In the genomic region with DNA sequence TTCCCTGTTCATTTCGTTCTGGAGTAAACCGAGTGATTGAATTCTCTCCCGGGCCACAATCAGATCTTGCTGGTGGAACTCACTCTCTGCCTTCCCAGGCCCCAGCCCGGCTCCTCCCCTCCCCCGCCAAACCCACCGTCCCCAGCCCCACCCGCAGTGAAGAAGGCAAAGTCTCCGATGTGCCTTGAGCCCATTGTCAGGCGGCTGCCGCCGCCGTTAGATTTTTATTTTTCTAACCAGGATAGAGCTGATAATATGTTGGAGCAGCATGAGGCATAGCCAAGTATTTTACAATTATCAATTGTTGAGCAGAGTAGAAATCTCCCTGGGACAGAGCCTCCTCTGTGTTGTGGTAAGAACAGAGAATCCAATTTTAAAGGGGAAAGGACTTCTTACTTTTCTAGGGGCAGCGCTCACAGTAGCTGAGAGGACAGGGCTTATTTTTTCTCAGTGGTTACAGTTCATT, we compare ENCODE assay signal across 8 cellular contexts. TPM values are rescaled to one million over a fixed set of nuclear protein-coding genes. Genes with fewer than 3 reads are reported as not detected.
DNase-seq lines count a peak whose midpoint lies in the region; ATAC-seq, FAIRE-seq and TF ChIP-seq lines count a peak whose summit lies in the region.

No MANE protein-coding gene starts in this region.

- no peaks in the 10 kb centered on the region for H3K27me3 Mint-ChIP-seq in activated T-cell treated with anti-CD3 and anti-CD28 coated beads, Interleukin-2, amount 50 U/mL, for 24 hours
- H3K27me3 Mint-ChIP-seq in progenitor cell of endocrine pancreas: no peaks in the 10 kb centered on the region

- peaks cover 25% of the 10 kb centered on the region for H3K4me1 ChIP-seq in HAP-1

- no peaks in the 10 kb centered on the region for H3K27me3 ChIP-seq in HAP-1 (ENCODE audit: low read depth)

- H3K9me3 ChIP-seq in HAP-1: no peaks in the 10 kb centered on the region

- no peaks in the 10 kb centered on the region for H3K9me3 Mint-ChIP-seq in activated T-cell treated with anti-CD3 and anti-CD28 coated beads, Interleukin-2, amount 50 U/mL, for 24 hours
- H3K9me3 Mint-ChIP-seq in progenitor cell of endocrine pancreas (ENCODE audit: low read depth): no peaks in the 10 kb centered on the region

- peak overlapping the region; percentile 98 for H3K27ac Mint-ChIP-seq in activated T-cell treated with anti-CD3 and anti-CD28 coated beads, Interleukin-2, amount 50 U/mL, for 24 hours
- peak overlapping the region; percentile 87 for H3K27ac Mint-ChIP-seq in progenitor cell of endocrine pancreas

- H3K36me3 Mint-ChIP-seq in activated T-cell treated with anti-CD3 and anti-CD28 coated beads, Interleukin-2, amount 50 U/mL, for 24 hours (ENCODE audit: low read depth): peaks cover 57% of the 10 kb centered on the region
- H3K36me3 Mint-ChIP-seq in progenitor cell of endocrine pancreas (ENCODE audit: insufficient read depth): peaks cover 10% of the 10 kb centered on the region

- TF ChIP-seq CTCF in progenitor cell of endocrine pancreas (IDR thresholded peaks at IDR 0.05; ENCODE audit: unreplicated experiment): no peak

- H3K36me3 ChIP-seq in HAP-1 (replicated peaks): peaks cover 45% of the 10 kb centered on the region

- peak; percentile 72 for DNase-seq in Ammon's horn (ENCODE audit: low spot score)
- peak; percentile 31 to 75 for DNase-seq in HAP-1 (ENCODE audit: low spot score in 2 of 2)
- no peak for DNase-seq in activated T-cell treated with anti-CD3 and anti-CD28 coated beads, Interleukin-2, amount 50 U/mL, for 24 hours
- peak; percentile 29 to 61 for DNase-seq in frontal cortex (ENCODE audit: low spot score in 2 of 2)
- DNase-seq in progenitor cell of endocrine pancreas (ENCODE audit: low spot score, unreplicated experiment): no peak

- no peak for ATAC-seq in HG03457 (IDR thresholded peaks at IDR 0.05; ENCODE audit: unreplicated experiment)
- no peak for ATAC-seq in GM18868 (IDR thresholded peaks at IDR 0.05; ENCODE audit: unreplicated experiment)
- no peak for ATAC-seq in HG02623 (IDR thresholded peaks at IDR 0.05; ENCODE audit: unreplicated experiment)

- peaks cover 32% of the 10 kb centered on the region for H3K4me1 Mint-ChIP-seq in activated T-cell treated with anti-CD3 and anti-CD28 coated beads, Interleukin-2, amount 50 U/mL, for 24 hours (ENCODE audit: low read depth)
- H3K4me1 Mint-ChIP-seq in progenitor cell of endocrine pancreas (ENCODE audit: low read depth): peaks cover 23% of the 10 kb centered on the region

- in situ Hi-C loops in HAP-1 (cut with MboI; ENCODE audit: low sequenced_read_pairs): no loop called here

- H3K4me3 ChIP-seq in HAP-1: peak overlapping the region; percentile 95

- no peak for FAIRE-seq in frontal cortex (lab: Jason Lieb, UNC)

- H3K4me3 Mint-ChIP-seq in activated T-cell treated with anti-CD3 and anti-CD28 coated beads, Interleukin-2, amount 50 U/mL, for 24 hours: peak overlapping the region; percentile 92
- peak overlapping the region; percentile 87 for H3K4me3 Mint-ChIP-seq in progenitor cell of endocrine pancreas (ENCODE audit: low read depth)

RNA-seq across cellular contexts. Expression of a gene that starts 1.2 kb away (rescaled TPM):
- 17.1 TPM for total RNA-seq in frontal cortex
- total RNA-seq in progenitor cell of endocrine pancreas: 67.4 and 73.2 TPM in 2 replicates

Comparison
In these comparisons a context has a peak if more than half of its experiments do, and no peak if none do; other contexts are left out.
1. DNase-seq: peak in Ammon's horn (single experiment), HAP-1 (2 of 2) and frontal cortex (2 of 2); none in activated T-cell treated with anti-CD3 and anti-CD28 coated beads, Interleukin-2, amount 50 U/mL, for 24 hours (single experiment) and progenitor cell of endocrine pancreas (single experiment).